In genomic region chr17:67246648-67247415, GRCh38 we compare ENCODE assay signal across 8 cellular contexts. TPM values are rescaled to one million over a fixed set of nuclear protein-coding genes. Genes with fewer than 3 reads are reported as not detected.
DNase-seq lines count a peak whose midpoint lies in the region; ATAC-seq and TF ChIP-seq lines count a peak whose summit lies in the region.

No MANE protein-coding gene starts in this region.

- H3K27ac ChIP-seq in Karpas-422 (ENCODE audit: low read length) (no peak overlapping the region), left ventricle myocardium inferior (replicated peaks) (no peak overlapping the region), gastrocnemius medialis (no peak overlapping the region)

- in situ Hi-C loops in gastrocnemius medialis (cut with MboI; ENCODE audit: low sequenced_read_pairs in 4 of 4): no loop called here

- H3K27ac Mint-ChIP-seq in activated T-cell treated with anti-CD3 and anti-CD28 coated beads, Interleukin-2, amount 50 U/mL, for 72 hours: no peak overlapping the region

- H3K36me3 ChIP-seq in Karpas-422 (ENCODE audit: insufficient read depth, low read length) (no peaks in the 10 kb centered on the region; the same call in 1 of the 2 replicates), left ventricle myocardium inferior (no peaks in the 10 kb centered on the region), gastrocnemius medialis (no peaks in the 10 kb centered on the region)

- H3K36me3 Mint-ChIP-seq in activated T-cell treated with anti-CD3 and anti-CD28 coated beads, Interleukin-2, amount 50 U/mL, for 72 hours (ENCODE audit: insufficient read depth in 2 of 2): peaks cover 3 to 9% of the 10 kb centered on the region in 2 donors

- peak overlapping the region; percentile 77 to 84 for H3K4me3 Mint-ChIP-seq in activated T-cell treated with anti-CD3 and anti-CD28 coated beads, Interleukin-2, amount 50 U/mL, for 72 hours

- ATAC-seq in GM21723 (IDR thresholded peaks at IDR 0.05; ENCODE audit: unreplicated experiment) (peak; percentile 65), gastrocnemius medialis (peak; percentile 21 to 43)
- peak in 1 of 2 donors; percentile 52 for ATAC-seq in activated T-cell treated with anti-CD3 and anti-CD28 coated beads, Interleukin-2, amount 50 U/mL, for 72 hours (replicated peaks in 1 of 2)

- intact Hi-C loops in left ventricle myocardium inferior (cut with micrococcal nuclease) (no loop called here), gastrocnemius medialis (cut with DNase I; ENCODE audit: low total_unique reads) (loop anchor here (10.0 kb wide), 1 partner anchor 202 kb away; the partner anchor contains the start of gene CACNG1)

- TF ChIP-seq POLR2A in gastrocnemius medialis (IDR thresholded peaks at IDR 0.05): no peak

- no peaks in the 10 kb centered on the region for H3K9me3 Mint-ChIP-seq in activated T-cell treated with anti-CD3 and anti-CD28 coated beads, Interleukin-2, amount 50 U/mL, for 72 hours

- H3K4me2 ChIP-seq in Karpas-422 (ENCODE audit: low read depth, low read length, poor library complexity, severe bottlenecking): peak overlapping the region; percentile 82

- peaks cover 9% of the 10 kb centered on the region for H3K27me3 Mint-ChIP-seq in activated T-cell treated with anti-CD3 and anti-CD28 coated beads, Interleukin-2, amount 50 U/mL, for 72 hours (ENCODE audit: low read depth)

- peaks cover 13% of the 10 kb centered on the region; the same call in 1 of the 2 replicates for H4K20me1 ChIP-seq in Karpas-422 (ENCODE audit: insufficient read depth, low read depth, low read length)

- H3K9me3 ChIP-seq in Karpas-422 (ENCODE audit: low read length) (no peaks in the 10 kb centered on the region), left ventricle myocardium inferior (replicated peaks) (no peaks in the 10 kb centered on the region), gastrocnemius medialis (no peaks in the 10 kb centered on the region)

- peaks cover 29% of the 10 kb centered on the region for H3K79me2 ChIP-seq in Karpas-422 (ENCODE audit: low read length)

- DNase-seq in GM10266 (ENCODE audit: extremely low spot score) (peak; percentile 18), Karpas-422 (no peak), left ventricle myocardium inferior (no peak), gastrocnemius medialis (peak; percentile 50 to 52), NCI-H2081 (lab: John Stamatoyannopoulos, UW) (no peak), foreskin melanocyte (no peak)
- peak; percentile 17 to 25 for DNase-seq in activated T-cell treated with anti-CD3 and anti-CD28 coated beads, Interleukin-2, amount 50 U/mL, for 72 hours

- no peaks in the 10 kb centered on the region for H3K27me3 ChIP-seq in Karpas-422 (ENCODE audit: low read length)
- H3K27me3 ChIP-seq in left ventricle myocardium inferior (ENCODE audit: low read depth): no peaks in the 10 kb centered on the region
- no peaks in the 10 kb centered on the region for H3K27me3 ChIP-seq in gastrocnemius medialis

- H3K4me1 ChIP-seq in Karpas-422 (ENCODE audit: low read length) (peaks cover 30% of the 10 kb centered on the region), left ventricle myocardium inferior (peaks cover 47% of the 10 kb centered on the region), gastrocnemius medialis (peaks cover 18 to 26% of the 10 kb centered on the region in 2 donors)

- 0 out of 2 replicates have a peak overlapping the region, but pooled peaks have one; percentile 94 for H3K9ac ChIP-seq in Karpas-422 (ENCODE audit: low read length)

- no peak overlapping the region for H2AFZ ChIP-seq in Karpas-422 (ENCODE audit: low read length)

- H3K4me3 ChIP-seq in Karpas-422 (ENCODE audit: low read length) (peak overlapping the region; percentile 80; the same call in 1 of the 2 replicates), left ventricle myocardium inferior (peak overlapping the region; percentile 99), gastrocnemius medialis (peak overlapping the region in 2 of 4 donors; percentile 99 to 100)

- peaks cover 23% of the 10 kb centered on the region for H3K4me1 Mint-ChIP-seq in activated T-cell treated with anti-CD3 and anti-CD28 coated beads, Interleukin-2, amount 50 U/mL, for 72 hours (ENCODE audit: low read depth)

- TF ChIP-seq CTCF in GM10266 (IDR thresholded peaks at IDR 0.05; ENCODE audit: control insufficient read depth, insufficient read depth, low read depth, missing control alignments) (no peak), left ventricle myocardium inferior (IDR thresholded peaks at IDR 0.05; ENCODE audit: borderline replicate concordance) (no peak), gastrocnemius medialis (IDR thresholded peaks at IDR 0.05 in 4 of 5, conservative IDR thresholded peaks at IDR 0.05 in 1 of 5) (no peak)

- H3K9me2 ChIP-seq in Karpas-422 (replicated peaks; ENCODE audit: insufficient read depth, low read length): no peaks in the 10 kb centered on the region

RNA-seq across cellular contexts. Expression of gene HELZ, which starts 1.8 kb away (rescaled TPM):
- total RNA-seq in Karpas-422 (2014; rRNA removed; shearing (Covaris generic); ENCODE audit: low replicate concordance): 54.9 and 77.9 TPM in 2 replicates
- total RNA-seq in activated T-cell treated with anti-CD3 and anti-CD28 coated beads, Interleukin-2, amount 50 U/mL, for 72 hours: 10 to 100 TPM; 51.3 to 52.0 TPM
- total RNA-seq in left ventricle myocardium inferior (36.7 TPM), gastrocnemius medialis (10 to 100 TPM; 21.0 to 47.0 (median 38.9) TPM)

Comparison
In these comparisons a context has a peak if more than half of its experiments do, and no peak if none do; other contexts are left out.
1. DNase-seq: peak in GM10266 (single experiment), activated T-cell treated with anti-CD3 and anti-CD28 coated beads, Interleukin-2, amount 50 U/mL, for 72 hours (2 of 2) and gastrocnemius medialis (2 of 2); none in Karpas-422 (single experiment), left ventricle myocardium inferior (single experiment), NCI-H2081 (0 of 2) and foreskin melanocyte (single experiment).